In the genomic region with DNA sequence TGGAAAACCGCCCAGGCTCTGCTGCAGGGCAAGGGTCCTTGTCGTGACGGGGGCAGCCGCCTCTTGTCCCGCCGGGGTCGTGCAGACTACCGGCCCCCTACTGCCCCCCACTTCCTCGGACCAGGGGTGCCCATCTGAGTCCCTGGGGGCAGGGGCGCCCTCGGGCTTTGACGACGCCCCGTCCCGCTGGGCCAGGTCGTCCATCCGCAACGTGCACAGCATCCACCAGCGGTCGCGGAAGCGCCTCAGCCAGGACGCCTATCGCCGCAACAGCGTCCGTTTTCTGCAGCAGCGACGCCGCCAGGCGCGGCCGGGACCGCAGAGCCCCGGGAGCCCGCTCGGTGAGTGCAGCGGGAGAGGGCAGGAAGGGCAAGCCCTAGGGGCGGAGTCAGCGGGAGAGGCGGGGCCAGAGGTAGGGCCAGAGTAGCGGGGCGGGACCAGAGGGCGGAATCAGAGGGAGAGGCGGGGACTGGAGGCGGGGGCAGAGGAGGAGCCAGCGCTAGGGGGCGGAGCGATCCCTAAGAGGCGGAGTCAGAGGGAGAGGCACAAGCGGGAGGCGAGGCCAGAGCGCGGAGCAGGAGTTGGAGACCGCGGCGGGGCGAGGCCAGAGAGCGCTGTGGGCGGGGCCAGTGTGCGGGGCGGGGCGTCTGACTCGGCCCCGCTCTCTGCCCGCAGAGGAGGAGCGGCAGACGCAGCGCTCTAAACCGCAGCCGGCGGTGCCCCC, we compare ENCODE assay signal across 8 cellular contexts.
A peak's percentile ranks its signal among the peaks of the same experiment; 100 is the strongest.
DNase-seq lines count a peak whose midpoint lies in the region; ATAC-seq and TF ChIP-seq lines count a peak whose summit lies in the region.
"Not testable (repeated sequence)": the region's sequence is repeated elsewhere in the genome, so short reads cannot be mapped to it uniquely, and the experiment has no call there.

No MANE protein-coding gene starts in this region.

- H3K36me3 ChIP-seq in HCT116 (ENCODE audit: control insufficient read depth in 1 of 2, insufficient read depth in 2 of 2, low read length in 2 of 2); ascending aorta; sigmoid colon: not testable (repeated sequence)

- H3K9me2 ChIP-seq in HCT116 (ENCODE audit: insufficient read depth), result not testable (repeated sequence)

- RAD21 ChIA-PET in HCT116 (lab: Charles Lee; ENCODE audit: low non-redundant PET in 1 of 2, low total read pairs in 2 of 2, uncharacterized antibody in 2 of 2, unreplicated experiment in 2 of 2), result not testable (repeated sequence)

- CTCF ChIA-PET in HCT116 (lab: Charles Lee); activated CD4-positive, alpha-beta T cell treated with anti-CD3 and anti-CD28 coated beads, Interleukin-2, amount 10 ng/mL, durations not matched to agents 7 days and 5 days (lab: Charles Lee): not testable (repeated sequence)

- H3K27me3 ChIP-seq in HCT116 (ENCODE audit: insufficient read depth, low read length); ascending aorta; right cardiac atrium (ENCODE audit: control insufficient read depth, insufficient read depth); sigmoid colon: not testable (repeated sequence)

- not testable (repeated sequence) for TF ChIP-seq EP300 in sigmoid colon (IDR thresholded peaks at IDR 0.05)

- H3K4me3 Mint-ChIP-seq in activated CD4-positive, alpha-beta T cell treated with anti-CD3 and anti-CD28 coated beads, Interleukin-2, amount 10 ng/mL, durations not matched to agents 7 days and 5 days; stimulated activated naive B cell treated with anti-CD40 and anti-IgM and Interleukin-4, amounts not matched to agents 10 μg/mL and 1 μg/mL and 100 μg/mL, for 72 hours: not testable (repeated sequence)

- not testable (repeated sequence) for H3K36me3 Mint-ChIP-seq in activated CD4-positive, alpha-beta T cell treated with anti-CD3 and anti-CD28 coated beads, Interleukin-2, amount 10 ng/mL, durations not matched to agents 7 days and 5 days (ENCODE audit: low read depth); stimulated activated naive B cell treated with anti-CD40 and anti-IgM and Interleukin-4, amounts not matched to agents 10 μg/mL and 1 μg/mL and 100 μg/mL, for 72 hours

- H2AFZ ChIP-seq in HCT116 (ENCODE audit: low read depth, low read length, poor library complexity, severe bottlenecking), result not testable (repeated sequence)

- H3K4me1 Mint-ChIP-seq in activated CD4-positive, alpha-beta T cell treated with anti-CD3 and anti-CD28 coated beads, Interleukin-2, amount 10 ng/mL, durations not matched to agents 7 days and 5 days; stimulated activated naive B cell treated with anti-CD40 and anti-IgM and Interleukin-4, amounts not matched to agents 10 μg/mL and 1 μg/mL and 100 μg/mL, for 72 hours: not testable (repeated sequence)

- not testable (repeated sequence) for H3K9me3 ChIP-seq in HCT116 (ENCODE audit: control insufficient read depth in 1 of 2, insufficient read depth in 1 of 2, low read depth in 1 of 2, low read length in 2 of 2); ascending aorta; right cardiac atrium (ENCODE audit: control insufficient read depth, low read length); sigmoid colon

- not testable (repeated sequence) for H3K79me2 ChIP-seq in HCT116 (ENCODE audit: insufficient read depth, low read length)

- TF ChIP-seq CTCF in HCT116 (IDR thresholded peaks at IDR 0.05 in 2 of 3, conservative IDR thresholded peaks at IDR 0.05 in 1 of 3; ENCODE audit: borderline replicate concordance in 1 of 3, insufficient read depth in 1 of 3, low read depth in 2 of 3, low read length in 2 of 3); ascending aorta (IDR thresholded peaks at IDR 0.05); sigmoid colon (IDR thresholded peaks at IDR 0.05): not testable (repeated sequence)

- TF ChIP-seq RAD21 in HCT116 (IDR thresholded peaks at IDR 0.05; ENCODE audit: low read depth), result not testable (repeated sequence)

- H3K27ac ChIP-seq in HCT116 (ENCODE audit: low read depth, low read length); ascending aorta; right cardiac atrium (ENCODE audit: low read length); sigmoid colon: not testable (repeated sequence)

- WGBS in right cardiac atrium, result 1% methylated on average over 12 of the region's 72 CpGs
- 0 to 1% methylated on average over 20 of the region's 72 CpGs for WGBS in sigmoid colon, 2 donors

- not testable (repeated sequence) for BruUV-seq in HCT116 (replicated peaks; lab: Mats Ljungman, UMichigan)

- H3K4me1 ChIP-seq in HCT116 (ENCODE audit: control insufficient read depth in 1 of 2, insufficient read depth in 2 of 2, low read length in 2 of 2); ascending aorta; right cardiac atrium (ENCODE audit: control insufficient read depth, insufficient read depth, low read length); sigmoid colon: not testable (repeated sequence)

- DNase-seq in HCT116 (ENCODE audit: low read depth, low spot score), result not testable (repeated sequence)
- peak; percentile 89 for DNase-seq in activated CD4-positive, alpha-beta T cell treated with anti-CD3 and anti-CD28 coated beads, Interleukin-2, amount 10 ng/mL, durations not matched to agents 7 days and 5 days
- DNase-seq in ascending aorta (ENCODE audit: low spot score in 2 of 2) (peak; percentile 74 to 96), right cardiac atrium (peak; percentile 92 to 97 (median 97)), sigmoid colon (peak; percentile 95)
- DNase-seq in stimulated activated naive B cell treated with anti-CD40 and anti-IgM and Interleukin-4, amounts not matched to agents 10 μg/mL and 1 μg/mL and 100 μg/mL, for 72 hours, result peak; percentile 93

- H3K4me2 ChIP-seq in HCT116 (ENCODE audit: low read length), result not testable (repeated sequence)

- not testable (repeated sequence) for H3K9ac ChIP-seq in HCT116 (ENCODE audit: low read length)

- POLR2A ChIA-PET in HCT116 (lab: Charles Lee); activated CD4-positive, alpha-beta T cell treated with anti-CD3 and anti-CD28 coated beads, Interleukin-2, amount 10 ng/mL, durations not matched to agents 7 days and 5 days (lab: Charles Lee): not testable (repeated sequence)

- not testable (repeated sequence) for H3K27ac Mint-ChIP-seq in activated CD4-positive, alpha-beta T cell treated with anti-CD3 and anti-CD28 coated beads, Interleukin-2, amount 10 ng/mL, durations not matched to agents 7 days and 5 days; stimulated activated naive B cell treated with anti-CD40 and anti-IgM and Interleukin-4, amounts not matched to agents 10 μg/mL and 1 μg/mL and 100 μg/mL, for 72 hours

- H4K20me1 ChIP-seq in HCT116 (ENCODE audit: insufficient read depth), result not testable (repeated sequence)

- TF ChIP-seq POLR2A in HCT116 (IDR thresholded peaks at IDR 0.05; ENCODE audit: borderline replicate concordance, extremely low read depth, insufficient read depth, insufficient read length); sigmoid colon (IDR thresholded peaks at IDR 0.05): not testable (repeated sequence)

- H3K27me3 Mint-ChIP-seq in activated CD4-positive, alpha-beta T cell treated with anti-CD3 and anti-CD28 coated beads, Interleukin-2, amount 10 ng/mL, durations not matched to agents 7 days and 5 days; stimulated activated naive B cell treated with anti-CD40 and anti-IgM and Interleukin-4, amounts not matched to agents 10 μg/mL and 1 μg/mL and 100 μg/mL, for 72 hours: not testable (repeated sequence)

- not testable (repeated sequence) for H3K9me3 Mint-ChIP-seq in activated CD4-positive, alpha-beta T cell treated with anti-CD3 and anti-CD28 coated beads, Interleukin-2, amount 10 ng/mL, durations not matched to agents 7 days and 5 days; stimulated activated naive B cell treated with anti-CD40 and anti-IgM and Interleukin-4, amounts not matched to agents 10 μg/mL and 1 μg/mL and 100 μg/mL, for 72 hours

- H3K4me3 ChIP-seq in HCT116 (replicated peaks in 1 of 2; ENCODE audit: low read depth in 1 of 2, low read length in 2 of 2), result peak overlapping the region in 1 of 2 experiments; percentile 15; a peak in 1 of 4 replicates
- H3K4me3 ChIP-seq in ascending aorta, result peak overlapping the region; percentile 33 to 59
- not testable (repeated sequence) for H3K4me3 ChIP-seq in right cardiac atrium (ENCODE audit: low read length)
- peak overlapping the region in 3 of 4 donors; percentile 35 to 39 (median 37) for H3K4me3 ChIP-seq in sigmoid colon

- intact Hi-C loops in HCT116 (cut with micrococcal nuclease); ascending aorta (cut with DNase I); right cardiac atrium (cut with DNase I); sigmoid colon (cut with DNase I): not testable (repeated sequence)

- ATAC-seq in GM18519 (IDR thresholded peaks at IDR 0.05; ENCODE audit: low FRiP score, unreplicated experiment), result peak; percentile 70
- ATAC-seq in HCT116, result peak; percentile 95
- ATAC-seq in HG03520 (IDR thresholded peaks at IDR 0.05; ENCODE audit: unreplicated experiment), result peak; percentile 84
- peak; percentile 98 to 99 for ATAC-seq in right cardiac atrium
- ATAC-seq in stimulated activated naive B cell treated with anti-CD40 and anti-IgM and Interleukin-4, amounts not matched to agents 10 μg/mL and 1 μg/mL and 100 μg/mL, for 72 hours (replicated peaks), result peak; percentile 91 to 94
